ENCODE assay signal across 1 cellular context in the genomic region with DNA sequence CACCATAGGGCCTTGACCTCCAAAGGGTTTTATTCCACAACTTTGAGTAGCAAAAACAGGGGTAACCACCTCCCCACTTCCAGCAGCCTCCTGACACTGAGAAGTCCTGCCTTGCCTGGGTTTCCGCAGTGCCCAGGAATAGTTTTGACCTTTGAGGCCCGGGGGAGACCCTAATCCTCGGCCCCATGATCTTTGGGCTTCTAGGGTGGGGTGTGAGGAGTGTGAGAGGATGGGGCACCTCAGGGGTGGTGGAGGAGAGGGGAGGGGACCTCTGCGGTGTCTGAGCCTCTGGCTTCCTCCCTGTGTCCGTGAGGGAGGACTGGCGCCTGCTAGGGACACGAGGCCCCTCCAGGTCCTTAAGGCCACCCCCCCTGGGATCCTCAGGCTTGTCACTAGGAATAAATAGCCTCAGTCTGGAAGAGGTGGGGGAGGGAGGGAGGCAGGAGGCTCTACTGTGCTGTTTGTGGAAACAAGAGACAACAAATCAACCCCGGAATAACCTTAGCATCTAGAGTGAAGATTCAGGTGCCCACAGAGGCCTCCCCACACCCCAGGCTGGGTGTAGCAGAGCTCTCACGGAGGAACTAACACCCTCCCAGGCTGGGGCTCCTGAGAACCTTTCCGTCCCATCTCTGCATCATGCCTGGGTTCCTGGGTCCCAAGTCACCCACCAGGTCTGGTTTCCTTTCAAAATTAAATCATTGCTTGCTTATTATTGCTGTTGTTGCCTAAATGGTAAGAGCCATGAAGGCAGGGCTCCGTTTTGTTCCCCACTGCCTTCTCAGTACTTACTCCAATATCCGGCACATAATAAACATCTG.
TF ChIP-seq lines count a peak whose summit lies in the region.

No MANE protein-coding gene starts in this region.

TF ChIP-seq in SK-N-SH, 30 proteins besides CTCF, POLR2A, EP300 and RAD21 (continued from another document):
- TF ChIP-seq, protein P1, sequence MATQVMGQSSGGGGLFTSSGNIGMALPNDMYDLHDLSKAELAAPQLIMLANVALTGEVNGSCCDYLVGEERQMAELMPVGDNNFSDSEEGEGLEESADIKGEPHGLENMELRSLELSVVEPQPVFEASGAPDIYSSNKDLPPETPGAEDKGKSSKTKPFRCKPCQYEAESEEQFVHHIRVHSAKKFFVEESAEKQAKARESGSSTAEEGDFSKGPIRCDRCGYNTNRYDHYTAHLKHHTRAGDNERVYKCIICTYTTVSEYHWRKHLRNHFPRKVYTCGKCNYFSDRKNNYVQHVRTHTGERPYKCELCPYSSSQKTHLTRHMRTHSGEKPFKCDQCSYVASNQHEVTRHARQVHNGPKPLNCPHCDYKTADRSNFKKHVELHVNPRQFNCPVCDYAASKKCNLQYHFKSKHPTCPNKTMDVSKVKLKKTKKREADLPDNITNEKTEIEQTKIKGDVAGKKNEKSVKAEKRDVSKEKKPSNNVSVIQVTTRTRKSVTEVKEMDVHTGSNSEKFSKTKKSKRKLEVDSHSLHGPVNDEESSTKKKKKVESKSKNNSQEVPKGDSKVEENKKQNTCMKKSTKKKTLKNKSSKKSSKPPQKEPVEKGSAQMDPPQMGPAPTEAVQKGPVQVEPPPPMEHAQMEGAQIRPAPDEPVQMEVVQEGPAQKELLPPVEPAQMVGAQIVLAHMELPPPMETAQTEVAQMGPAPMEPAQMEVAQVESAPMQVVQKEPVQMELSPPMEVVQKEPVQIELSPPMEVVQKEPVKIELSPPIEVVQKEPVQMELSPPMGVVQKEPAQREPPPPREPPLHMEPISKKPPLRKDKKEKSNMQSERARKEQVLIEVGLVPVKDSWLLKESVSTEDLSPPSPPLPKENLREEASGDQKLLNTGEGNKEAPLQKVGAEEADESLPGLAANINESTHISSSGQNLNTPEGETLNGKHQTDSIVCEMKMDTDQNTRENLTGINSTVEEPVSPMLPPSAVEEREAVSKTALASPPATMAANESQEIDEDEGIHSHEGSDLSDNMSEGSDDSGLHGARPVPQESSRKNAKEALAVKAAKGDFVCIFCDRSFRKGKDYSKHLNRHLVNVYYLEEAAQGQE (IDR thresholded peaks at IDR 0.05; ENCODE audit: low read depth, low read length) = no peak
- TF ChIP-seq, protein P2, sequence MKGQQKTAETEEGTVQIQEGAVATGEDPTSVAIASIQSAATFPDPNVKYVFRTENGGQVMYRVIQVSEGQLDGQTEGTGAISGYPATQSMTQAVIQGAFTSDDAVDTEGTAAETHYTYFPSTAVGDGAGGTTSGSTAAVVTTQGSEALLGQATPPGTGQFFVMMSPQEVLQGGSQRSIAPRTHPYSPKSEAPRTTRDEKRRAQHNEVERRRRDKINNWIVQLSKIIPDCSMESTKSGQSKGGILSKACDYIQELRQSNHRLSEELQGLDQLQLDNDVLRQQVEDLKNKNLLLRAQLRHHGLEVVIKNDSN (IDR thresholded peaks at IDR 0.05; ENCODE audit: borderline replicate concordance, low read depth) = no peak
- no peak for TF ChIP-seq FOSL2 (IDR thresholded peaks at IDR 0.05; ENCODE audit: borderline replicate concordance, low read depth)
- no peak for TF ChIP-seq RCOR1 (IDR thresholded peaks at IDR 0.05; ENCODE audit: low read length)
- TF ChIP-seq TCF12 (IDR thresholded peaks at IDR 0.05) = no peak
- no peak for TF ChIP-seq GABPA (IDR thresholded peaks at IDR 0.05; ENCODE audit: low read depth)
- TF ChIP-seq GATA2 (CRISPR knock-in tag; IDR thresholded peaks at IDR 0.05) = no peak
- TF ChIP-seq NFIC (IDR thresholded peaks at IDR 0.05; ENCODE audit: borderline replicate concordance) = no peak
- no peak for TF ChIP-seq YY1 (IDR thresholded peaks at IDR 0.05; ENCODE audit: low read depth)
- TF ChIP-seq EZH2phosphoT487 (IDR thresholded peaks at IDR 0.05; ENCODE audit: borderline replicate concordance, low read depth) = no peak
- no peak for TF ChIP-seq MAX (IDR thresholded peaks at IDR 0.05; ENCODE audit: low read depth)
